9 cellular contexts compared by ENCODE assay signal in the genomic region with DNA sequence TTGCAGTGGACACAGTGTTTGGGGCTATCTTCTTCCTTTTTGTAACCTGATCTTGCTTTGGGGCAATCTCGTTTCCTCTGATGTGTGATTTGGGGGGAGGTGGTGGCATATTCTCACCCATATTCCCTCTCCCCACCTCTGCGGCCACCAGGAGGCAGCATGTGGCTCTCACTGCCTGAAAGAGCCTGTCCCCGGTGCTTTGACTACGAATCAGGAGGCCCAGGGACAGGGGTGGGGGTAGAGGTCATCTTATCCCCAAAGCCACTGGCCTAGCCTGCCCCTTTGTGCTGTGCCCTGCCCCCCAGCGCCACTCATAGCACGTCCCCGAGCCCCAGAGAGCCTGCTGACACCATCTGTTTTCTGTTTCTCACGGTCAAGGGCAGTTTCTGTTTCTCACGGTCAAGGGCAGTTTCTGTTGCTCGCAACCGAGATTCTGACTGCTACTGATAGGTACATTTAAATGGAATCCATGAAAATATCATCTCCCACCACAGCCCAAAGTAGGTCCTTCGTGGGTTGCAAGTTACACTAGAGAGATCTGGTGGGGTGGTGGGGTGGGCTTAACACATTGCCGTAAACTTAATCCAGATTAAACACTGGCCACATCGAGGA. TPM values are rescaled to one million over a fixed set of nuclear protein-coding genes. Genes with fewer than 3 reads are reported as not detected.
DNase-seq lines count a peak whose midpoint lies in the region; ATAC-seq, FAIRE-seq and TF ChIP-seq lines count a peak whose summit lies in the region.
"Had no signal": no experiment of that assay in that cellular context is flagged by ENCODE, and none has a peak within 500 bp of the region (broad histone marks: within the 10 kb centered on the region; RNA-seq: fewer than 3 reads in every experiment).

No MANE protein-coding gene starts in this region.

- no peak for FAIRE-seq in endothelial cell of umbilical vein (lab: Jason Lieb, UNC)

- BruUV-seq in endothelial cell of umbilical vein (replicated peaks; lab: Mats Ljungman, UMichigan), result no TSS peak

- H3F3A ChIP-seq in Loucy (ENCODE audit: low read depth), result no peaks in the 10 kb centered on the region

- H3K4me3 ChIP-seq in AG10803 (ENCODE audit: low read length) (no peak overlapping the region), Loucy (ENCODE audit: low read length, poor library complexity, severe bottlenecking) (no peak overlapping the region), endothelial cell of umbilical vein (replicated peaks in 1 of 3; ENCODE audit: insufficient read depth in 1 of 3, low read depth in 1 of 3, low read length in 3 of 3) (no peak overlapping the region), upper lobe of right lung (no peak overlapping the region)

- CTCF ChIA-PET in activated CD4-positive, alpha-beta memory T cell treated with anti-CD3 and anti-CD28 coated beads for 36 hours (lab: Charles Lee), result interaction anchor here (0.6 to 2.5 kb wide), 3 partner anchors 16 to 31 kb away, joined by 3 to 11 read pairs (median 4); no protein-coding TSS in a partner anchor
- CTCF ChIA-PET in endothelial cell of umbilical vein (lab: Charles Lee), result interaction anchor here (0.8 to 3.7 kb wide), 5 partner anchors 26 to 265 kb away, joined by 3 to 26 read pairs (median 3); partner anchors contain the start of gene PHYH

- H3K27me3 ChIP-seq in Loucy (ENCODE audit: insufficient read depth, low read length, poor library complexity, severe bottlenecking) (no peaks in the 10 kb centered on the region), endothelial cell of umbilical vein (ENCODE audit: control insufficient read depth in 2 of 2, insufficient read depth in 2 of 2, low read length in 2 of 2) (no peaks in the 10 kb centered on the region), upper lobe of right lung (no peaks in the 10 kb centered on the region)

- H3K36me3 ChIP-seq in Loucy (ENCODE audit: insufficient read depth, low read length) (no peaks in the 10 kb centered on the region), endothelial cell of umbilical vein (ENCODE audit: control insufficient read depth in 2 of 2, extremely low read depth in 1 of 2, insufficient read depth in 2 of 2, low read length in 2 of 2) (no peaks in the 10 kb centered on the region), upper lobe of right lung (no peaks in the 10 kb centered on the region)

- peaks cover 7% of the 10 kb centered on the region for H3K4me1 Mint-ChIP-seq in activated CD4-positive, alpha-beta memory T cell treated with anti-CD3 and anti-CD28 coated beads for 36 hours (ENCODE audit: low read depth)
- H3K4me1 Mint-ChIP-seq in neural crest cell, result peaks cover 20% of the 10 kb centered on the region

- H3K4me1 ChIP-seq in Loucy (ENCODE audit: insufficient read depth, low read length, poor library complexity, severe bottlenecking), result peaks cover 5% of the 10 kb centered on the region
- no peaks in the 10 kb centered on the region for H3K4me1 ChIP-seq in endothelial cell of umbilical vein (ENCODE audit: control insufficient read depth, extremely low read depth, insufficient read depth, low read length)
- peaks cover 4% of the 10 kb centered on the region for H3K4me1 ChIP-seq in upper lobe of right lung

- TF ChIP-seq POLR2A in endothelial cell of umbilical vein (IDR thresholded peaks at IDR 0.05; ENCODE audit: low read depth, low read length), result no peak

- DNase-seq in AG10803 (ENCODE audit: low read depth), result no peak
- DNase-seq in activated CD4-positive, alpha-beta memory T cell treated with anti-CD3 and anti-CD28 coated beads for 36 hours, result peak; percentile 71
- peak; percentile 14 for DNase-seq in endothelial cell of umbilical vein (ENCODE audit: low read depth, low spot score)
- DNase-seq in neural crest cell (ENCODE audit: low read depth, low spot score), result peak; percentile 50
- DNase-seq in upper lobe of right lung, result peak; percentile 63
- no peak for DNase-seq in GOT3 (lab: John Stamatoyannopoulos, UW)

- no peak overlapping the region for H3K4me3 Mint-ChIP-seq in activated CD4-positive, alpha-beta memory T cell treated with anti-CD3 and anti-CD28 coated beads for 36 hours
- H3K4me3 Mint-ChIP-seq in neural crest cell, result no peak overlapping the region

- ATAC-seq in GM19025 (IDR thresholded peaks at IDR 0.05; ENCODE audit: low read depth, unreplicated experiment), result peak; percentile 89
- ATAC-seq in upper lobe of right lung, result peak; percentile 65

- intact Hi-C loops in activated CD4-positive, alpha-beta memory T cell treated with anti-CD3 and anti-CD28 coated beads for 36 hours (cut with micrococcal nuclease), result loop anchor here (1.0 kb wide), 1 partner anchor 31 kb away; no protein-coding TSS in a partner anchor
- intact Hi-C loops in endothelial cell of umbilical vein (cut with micrococcal nuclease), result loop anchor here (1.0 kb wide), 1 partner anchor 31 kb away; no protein-coding TSS in a partner anchor
- intact Hi-C loops in upper lobe of right lung (cut with DNase I), result no loop called here

- H3K9me3 Mint-ChIP-seq in activated CD4-positive, alpha-beta memory T cell treated with anti-CD3 and anti-CD28 coated beads for 36 hours, result no peaks in the 10 kb centered on the region
- H3K9me3 Mint-ChIP-seq in neural crest cell, result no peaks in the 10 kb centered on the region

- H3K9me3 ChIP-seq in Loucy (ENCODE audit: insufficient read depth, low read depth, low read length) (no peaks in the 10 kb centered on the region), endothelial cell of umbilical vein (replicated peaks; ENCODE audit: control insufficient read depth, insufficient read depth, low read length) (no peaks in the 10 kb centered on the region), upper lobe of right lung (no peaks in the 10 kb centered on the region)

- dilution Hi-C loops in endothelial cell of umbilical vein (cut with MboI; ENCODE audit: extremely low pct_ligation_motif_present, low sequenced_read_pairs), result no loop called here

- TF ChIP-seq CTCF in AG10803 (conservative IDR thresholded peaks at IDR 0.05; ENCODE audit: low read length) (peak; percentile 34), Loucy (conservative IDR thresholded peaks at IDR 0.05; ENCODE audit: low read length) (peak; percentile 74), endothelial cell of umbilical vein (IDR thresholded peaks at IDR 0.05; ENCODE audit: extremely low read depth in 1 of 2, insufficient read depth in 1 of 2, low read depth in 1 of 2, low read length in 2 of 2) (peak; percentile 46 to 61), neural crest cell (conservative IDR thresholded peaks at IDR 0.05) (peak; percentile 51), upper lobe of right lung (IDR thresholded peaks at IDR 0.05) (peak; percentile 40)

- H3K27ac ChIP-seq in endothelial cell of umbilical vein (ENCODE audit: insufficient read depth, low read depth, low read length), result no peak overlapping the region
- no peak overlapping the region for H3K27ac ChIP-seq in upper lobe of right lung

- H3K79me2 ChIP-seq in Loucy (ENCODE audit: insufficient read depth, low read length) (no peaks in the 10 kb centered on the region), endothelial cell of umbilical vein (ENCODE audit: control insufficient read depth, insufficient read depth, low read length) (no peaks in the 10 kb centered on the region)

- H3K4me2 ChIP-seq in Loucy (ENCODE audit: low read depth, low read length, poor library complexity, severe bottlenecking), result peak overlapping the region; percentile 17
- no peak overlapping the region for H3K4me2 ChIP-seq in endothelial cell of umbilical vein (ENCODE audit: insufficient read depth, low read length)

- H3K9ac ChIP-seq in Loucy (ENCODE audit: low read depth, low read length, poor library complexity, severe bottlenecking) (no peak overlapping the region), endothelial cell of umbilical vein (replicated peaks; ENCODE audit: extremely low read depth, insufficient read depth, low read length) (no peak overlapping the region)

- no peaks in the 10 kb centered on the region for H3K9me2 ChIP-seq in Loucy (replicated peaks; ENCODE audit: low read depth, low read length)

- H2AFZ ChIP-seq in Loucy (ENCODE audit: low read length), result peak overlapping the region; percentile 78
- H2AFZ ChIP-seq in endothelial cell of umbilical vein (ENCODE audit: low read depth, low read length), result peak overlapping the region; percentile 30

- POLR2A ChIA-PET in activated CD4-positive, alpha-beta memory T cell treated with anti-CD3 and anti-CD28 coated beads for 36 hours (lab: Charles Lee), result no interaction called here
- POLR2A ChIA-PET in endothelial cell of umbilical vein (lab: Charles Lee), result no interaction called here

- no peaks in the 10 kb centered on the region for H3K9me1 ChIP-seq in endothelial cell of umbilical vein (replicated peaks; ENCODE audit: control insufficient read depth, extremely low read depth, insufficient read depth, low read length)

- H3K36me3 Mint-ChIP-seq in activated CD4-positive, alpha-beta memory T cell treated with anti-CD3 and anti-CD28 coated beads for 36 hours, result no peaks in the 10 kb centered on the region
- no peaks in the 10 kb centered on the region for H3K36me3 Mint-ChIP-seq in neural crest cell (ENCODE audit: low read depth)

- H3K27me3 Mint-ChIP-seq in activated CD4-positive, alpha-beta memory T cell treated with anti-CD3 and anti-CD28 coated beads for 36 hours, result no peaks in the 10 kb centered on the region
- no peaks in the 10 kb centered on the region for H3K27me3 Mint-ChIP-seq in neural crest cell (ENCODE audit: low read depth)

- H3K27ac Mint-ChIP-seq in activated CD4-positive, alpha-beta memory T cell treated with anti-CD3 and anti-CD28 coated beads for 36 hours, result no peak overlapping the region
- H3K27ac Mint-ChIP-seq in neural crest cell (ENCODE audit: unreplicated experiment), result peak overlapping the region; percentile 30

- H4K20me1 ChIP-seq in Loucy (ENCODE audit: insufficient read depth, low read length, poor library complexity, severe bottlenecking) (no peaks in the 10 kb centered on the region), endothelial cell of umbilical vein (replicated peaks; ENCODE audit: control insufficient read depth, extremely low read depth, insufficient read depth, low read length) (no peaks in the 10 kb centered on the region)

RNA-seq across cellular contexts. Expression of gene PHYH, which starts 28.2 kb away (rescaled TPM):
- total RNA-seq in activated CD4-positive, alpha-beta memory T cell treated with anti-CD3 and anti-CD28 coated beads for 36 hours, result 10 to 100 TPM; 14.9 to 15.4 TPM
- 9.4 and 9.8 TPM in 2 replicates for total RNA-seq in endothelial cell of umbilical vein
- 4.7 and 5.6 TPM in 2 replicates for polyA plus RNA-seq in endothelial cell of umbilical vein
- 5.4 and 7.2 TPM in 2 replicates for polyA plus RNA-seq in endothelial cell of umbilical vein (2011; cell fraction: cytosol; rRNA removed)
- 10.4 and 13.0 TPM in 2 replicates for polyA plus RNA-seq in endothelial cell of umbilical vein (2011; cell fraction: nucleus; rRNA removed)
- 13.1 and 14.5 TPM in 2 replicates for polyA plus RNA-seq in endothelial cell of umbilical vein (2012)
- 2.5 and 4.5 TPM in 2 replicates for polyA minus RNA-seq in endothelial cell of umbilical vein
- 3.2 TPM for polyA minus RNA-seq in endothelial cell of umbilical vein (2011; cell fraction: cytosol; rRNA and poly(A)+ RNA removed)
- polyA minus RNA-seq in endothelial cell of umbilical vein (2011; cell fraction: nucleus; rRNA and poly(A)+ RNA removed), result 2.0 and 3.0 TPM in 2 replicates
- total RNA-seq in neural crest cell, result 14.9 and 15.1 TPM in 2 replicates
- total RNA-seq in upper lobe of right lung, result 29.6 TPM

RNA-seq across cellular contexts. Expression of gene UCMA, which starts 37.5 kb away (rescaled TPM):
- not detected for total RNA-seq in activated CD4-positive, alpha-beta memory T cell treated with anti-CD3 and anti-CD28 coated beads for 36 hours
- total RNA-seq in endothelial cell of umbilical vein, result not detected in 2 replicates
- polyA plus RNA-seq in endothelial cell of umbilical vein, result not detected in 2 replicates
- not detected in 2 replicates for polyA plus RNA-seq in endothelial cell of umbilical vein (2011; cell fraction: cytosol; rRNA removed)
- polyA plus RNA-seq in endothelial cell of umbilical vein (2011; cell fraction: nucleus; rRNA removed), result not detected in 2 replicates
- polyA plus RNA-seq in endothelial cell of umbilical vein (2012), result not detected in 2 replicates
- not detected in 2 replicates for polyA minus RNA-seq in endothelial cell of umbilical vein
- polyA minus RNA-seq in endothelial cell of umbilical vein (2011; cell fraction: cytosol; rRNA and poly(A)+ RNA removed), result not detected
- polyA minus RNA-seq in endothelial cell of umbilical vein (2011; cell fraction: nucleus; rRNA and poly(A)+ RNA removed), result not detected in 2 replicates
- not detected in 2 replicates for total RNA-seq in neural crest cell
- total RNA-seq in upper lobe of right lung, result not detected
- polyA plus RNA-seq: neural cell had no signal

Comparison
In these comparisons a context has a peak if more than half of its experiments do, and no peak if none do; other contexts are left out.
1. DNase-seq: peak in activated CD4-positive, alpha-beta memory T cell treated with anti-CD3 and anti-CD28 coated beads for 36 hours (single experiment), endothelial cell of umbilical vein (single experiment), neural crest cell (single experiment) and upper lobe of right lung (single experiment); none in AG10803 (single experiment) and GOT3 (single experiment).
2. Peak in every context shown above with its lines, with median percentiles within 50 percentile points of each other: CTCF ChIP-seq.